Comparison of ENCODE assay signal across 17 cellular contexts in genomic region chr11:107860688-107861087, GRCh38. TPM values are rescaled to one million over a fixed set of nuclear protein-coding genes. Genes with fewer than 3 reads are reported as not detected.
DNase-seq lines count a peak whose midpoint lies in the region; ATAC-seq and TF ChIP-seq lines count a peak whose summit lies in the region.
"Had no signal": no experiment of that assay in that cellular context is flagged by ENCODE, and none has a peak within 500 bp of the region (broad histone marks: within the 10 kb centered on the region; RNA-seq: fewer than 3 reads in every experiment).

No MANE protein-coding gene starts in this region.

- DNase-seq in BE2C (no peak), OCI-LY7 (ENCODE audit: low spot score) (no peak), iPS-NIHi7 (ENCODE audit: extremely low spot score) (peak; percentile 20), caudate nucleus (lab: John Stamatoyannopoulos, UW) (no peak), GM10248 (ENCODE audit: extremely low spot score) (no peak)
- no peak for DNase-seq in CD4-positive, alpha-beta T cell
- DNase-seq: activated effector memory CD4-positive, alpha-beta T cell treated with Interleukin-2 at 50 U/mL for 16 hours; dermis blood vessel endothelial cell; glutamatergic neuron; mammary epithelial cell; NCI-H2081 treated with DMSO at 0.1 percent for 48 hours; NCI-H774; occipital lobe; stimulated activated CD4-positive, alpha-beta T cell treated with anti-CD3 and anti-CD28 coated beads, Interleukin-4, amount 100 ng/mL, for 24 hours had no signal

- H3K4me3 Mint-ChIP-seq in CD4-positive, alpha-beta T cell: peak overlapping the region; percentile 79

- BruUV-seq in OCI-LY7 (replicated peaks; lab: Mats Ljungman, UMichigan): no TSS peak

- no peaks in the 10 kb centered on the region for H3K36me3 Mint-ChIP-seq in CD4-positive, alpha-beta T cell (ENCODE audit: low read depth)

- TF ChIP-seq CTCF in BE2C (IDR thresholded peaks at IDR 0.05; ENCODE audit: low read depth, low read length): peak; percentile 27; the same call in 1 of the 2 replicates
- TF ChIP-seq CTCF in CD4-positive, alpha-beta T cell (IDR thresholded peaks at IDR 0.05): no peak
- TF ChIP-seq CTCF in OCI-LY7 (conservative IDR thresholded peaks at IDR 0.05; ENCODE audit: low read length): no peak
- TF ChIP-seq CTCF in GM10248 (IDR thresholded peaks at IDR 0.05; ENCODE audit: control extremely low read depth, extremely low read depth, low read depth, missing control alignments): no peak

- H3K79me2 ChIP-seq in OCI-LY7 (ENCODE audit: insufficient read depth, low read depth, low read length): peaks cover 22% of the 10 kb centered on the region; the same call in 1 of the 2 replicates

- no peak overlapping the region for H3K4me2 ChIP-seq in OCI-LY7 (ENCODE audit: low read length)

- H3K36me3 ChIP-seq in BE2C (no peaks in the 10 kb centered on the region), OCI-LY7 (ENCODE audit: insufficient read depth, low read length) (0 out of 2 replicates have a peak, but pooled peaks cover under 1% of the 10 kb centered on the region)

- H3K4me1 Mint-ChIP-seq in CD4-positive, alpha-beta T cell (ENCODE audit: low read depth): peaks cover 28% of the 10 kb centered on the region

- H3K9me2 ChIP-seq in OCI-LY7 (ENCODE audit: insufficient read depth, low read length): no peaks in the 10 kb centered on the region

- H3K27me3 Mint-ChIP-seq in CD4-positive, alpha-beta T cell: no peaks in the 10 kb centered on the region

- no peak overlapping the region for H3K4me3 ChIP-seq in BE2C (ENCODE audit: low read depth, low read length)
- no peak overlapping the region for H3K4me3 ChIP-seq in OCI-LY7 (ENCODE audit: low read depth, low read length, poor library complexity, severe bottlenecking)

- H3K27ac ChIP-seq in CD4-positive, alpha-beta T cell (ENCODE audit: low read depth, low read length): no peak overlapping the region
- H3K27ac ChIP-seq in OCI-LY7 (ENCODE audit: low read depth, low read length, poor library complexity, severe bottlenecking) (no peak overlapping the region), caudate nucleus (ENCODE audit: low read depth, low read length) (no peak overlapping the region)
- H3K27ac ChIP-seq: BLaER1 had no signal

- no peaks in the 10 kb centered on the region for H3K9me3 Mint-ChIP-seq in CD4-positive, alpha-beta T cell

- H3K27me3 ChIP-seq in BE2C: peaks cover 3% of the 10 kb centered on the region
- no peaks in the 10 kb centered on the region for H3K27me3 ChIP-seq in CD4-positive, alpha-beta T cell (ENCODE audit: control insufficient read depth, insufficient read depth, low read length)
- H3K27me3 ChIP-seq: BLaER1 had no signal

- H3K9me3 ChIP-seq in BE2C: no peaks in the 10 kb centered on the region
- no peaks in the 10 kb centered on the region for H3K9me3 ChIP-seq in CD4-positive, alpha-beta T cell (ENCODE audit: control insufficient read depth, low read length)
- H3K9me3 ChIP-seq in OCI-LY7 (ENCODE audit: low read length): no peaks in the 10 kb centered on the region
- H3K9me3 ChIP-seq: BLaER1 had no signal

- no peak for ATAC-seq in CD4-positive, alpha-beta T cell (ENCODE audit: poor library complexity)
- ATAC-seq in HG03521 (IDR thresholded peaks at IDR 0.05; ENCODE audit: unreplicated experiment): no peak
- ATAC-seq: esophagus mucosa had no signal

- POLR2A ChIA-PET in CD4-positive, alpha-beta T cell (lab: Charles Lee): no interaction called here
- POLR2A ChIA-PET in OCI-LY7 (lab: Charles Lee): no interaction called here
- POLR2A ChIA-PET in GM10248 (lab: Yijun Ruan, JAX): interaction anchor here (0.7 kb wide), 1 partner anchor 12 kb away, joined by 5 read pairs; no protein-coding TSS in a partner anchor

- H4K20me1 ChIP-seq in OCI-LY7 (ENCODE audit: insufficient read depth, low read length): no peaks in the 10 kb centered on the region

- intact Hi-C loops in CD4-positive, alpha-beta T cell (cut with DNase I, micrococcal nuclease): no loop called here
- intact Hi-C loops in OCI-LY7 (cut with micrococcal nuclease; ENCODE audit: unreplicated experiment): loop anchor here (10.0 kb wide), 1 partner anchor 144 kb away; the partner anchor contains the start of gene CUL5

- H3K4me1 ChIP-seq in BE2C: no peaks in the 10 kb centered on the region
- H3K4me1 ChIP-seq in OCI-LY7 (ENCODE audit: insufficient read depth, low read length, poor library complexity, severe bottlenecking): peaks cover 18% of the 10 kb centered on the region

- CTCF ChIA-PET in CD4-positive, alpha-beta T cell (lab: Charles Lee): no interaction called here
- CTCF ChIA-PET in OCI-LY7 (lab: Charles Lee; ENCODE audit: unreplicated experiment): no interaction called here
- CTCF ChIA-PET in GM10248 (lab: Yijun Ruan, JAX): interaction anchor here (1.2 kb wide), 1 partner anchor 120 kb away, joined by 3 read pairs; no protein-coding TSS in a partner anchor

- H3K27ac Mint-ChIP-seq in CD4-positive, alpha-beta T cell: no peak overlapping the region

- peak overlapping the region; percentile 98; the same call in 1 of the 2 replicates for H2AFZ ChIP-seq in OCI-LY7 (ENCODE audit: low read length)

RNA-seq across cellular contexts. Expression of gene SLC35F2, which starts 2.1 kb away (rescaled TPM):
- polyA plus RNA-seq in BE2C (2012; ENCODE audit: insufficient read depth, insufficient read length, low read depth): 7.6 TPM
- 1 to 10 TPM; 2.8 to 3.0 TPM for total RNA-seq in CD4-positive, alpha-beta T cell
- 20.9 and 23.3 TPM in 2 replicates for total RNA-seq in OCI-LY7 (2014; rRNA removed; shearing (Covaris generic))
- total RNA-seq in OCI-LY7 (2022): 21.1 and 21.6 TPM in 2 replicates

Comparison
In these comparisons a context has a peak if more than half of its experiments do, and no peak if none do; other contexts are left out.
1. RNA of gene SLC35F2, which starts 2.1 kb away (total RNA-seq): 20.9 to 23.3 TPM in OCI-LY7; 2.8 to 3.0 TPM in CD4-positive, alpha-beta T cell; every median in the first group is over 4 times any median in the second.